Comparison of ENCODE assay signal across 1 cellular context in the genomic region with DNA sequence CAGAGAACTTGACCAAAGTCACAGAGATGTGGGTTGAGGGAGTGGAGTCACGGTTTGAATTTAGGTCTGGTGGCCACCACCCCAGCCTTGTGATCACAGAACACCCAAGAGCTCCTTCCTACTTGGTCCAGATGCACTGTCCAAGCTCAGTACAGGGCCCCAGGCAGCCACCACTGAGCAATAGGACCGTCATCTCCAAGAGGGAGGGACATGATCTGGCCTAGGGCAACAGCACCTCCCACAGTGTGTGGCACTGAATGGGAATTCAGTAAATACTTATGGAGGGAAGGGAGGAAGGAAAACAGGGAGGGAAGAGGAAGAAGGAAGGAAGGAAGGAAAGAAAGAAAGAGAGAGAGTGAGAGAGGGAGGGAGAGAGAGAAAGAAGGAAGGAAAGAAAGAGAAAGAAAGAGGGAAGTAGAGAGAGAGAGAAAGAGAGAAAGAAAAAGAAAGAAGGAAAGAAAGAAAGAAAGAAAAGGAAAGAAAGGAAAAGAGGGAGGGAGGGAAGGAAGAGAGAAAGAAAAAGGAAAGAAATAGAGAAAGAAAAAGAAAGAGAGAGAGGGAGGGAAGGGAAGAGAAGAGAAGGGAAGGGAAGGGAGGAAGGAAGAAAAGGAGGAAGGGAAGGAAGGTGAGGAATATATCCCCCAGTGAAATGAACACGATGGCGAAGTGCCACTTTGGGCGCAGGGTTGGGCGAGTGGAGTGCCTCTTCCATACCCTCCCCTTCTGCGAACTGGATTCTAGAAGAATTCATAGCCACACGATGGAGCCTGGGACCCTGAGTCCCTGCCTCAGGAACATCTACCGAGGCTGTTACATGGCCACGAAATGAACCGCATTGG.
TF ChIP-seq lines count a peak whose summit lies in the region.

No MANE protein-coding gene starts in this region.

TF ChIP-seq in K562, 482 proteins besides CTCF, POLR2A, EP300 and RAD21 (continued from another document):
- TF ChIP-seq, protein P1, sequence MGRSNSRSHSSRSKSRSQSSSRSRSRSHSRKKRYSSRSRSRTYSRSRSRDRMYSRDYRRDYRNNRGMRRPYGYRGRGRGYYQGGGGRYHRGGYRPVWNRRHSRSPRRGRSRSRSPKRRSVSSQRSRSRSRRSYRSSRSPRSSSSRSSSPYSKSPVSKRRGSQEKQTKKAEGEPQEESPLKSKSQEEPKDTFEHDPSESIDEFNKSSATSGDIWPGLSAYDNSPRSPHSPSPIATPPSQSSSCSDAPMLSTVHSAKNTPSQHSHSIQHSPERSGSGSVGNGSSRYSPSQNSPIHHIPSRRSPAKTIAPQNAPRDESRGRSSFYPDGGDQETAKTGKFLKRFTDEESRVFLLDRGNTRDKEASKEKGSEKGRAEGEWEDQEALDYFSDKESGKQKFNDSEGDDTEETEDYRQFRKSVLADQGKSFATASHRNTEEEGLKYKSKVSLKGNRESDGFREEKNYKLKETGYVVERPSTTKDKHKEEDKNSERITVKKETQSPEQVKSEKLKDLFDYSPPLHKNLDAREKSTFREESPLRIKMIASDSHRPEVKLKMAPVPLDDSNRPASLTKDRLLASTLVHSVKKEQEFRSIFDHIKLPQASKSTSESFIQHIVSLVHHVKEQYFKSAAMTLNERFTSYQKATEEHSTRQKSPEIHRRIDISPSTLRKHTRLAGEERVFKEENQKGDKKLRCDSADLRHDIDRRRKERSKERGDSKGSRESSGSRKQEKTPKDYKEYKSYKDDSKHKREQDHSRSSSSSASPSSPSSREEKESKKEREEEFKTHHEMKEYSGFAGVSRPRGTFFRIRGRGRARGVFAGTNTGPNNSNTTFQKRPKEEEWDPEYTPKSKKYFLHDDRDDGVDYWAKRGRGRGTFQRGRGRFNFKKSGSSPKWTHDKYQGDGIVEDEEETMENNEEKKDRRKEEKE (IDR thresholded peaks at IDR 0.05; ENCODE audit: borderline replicate concordance in 1 of 2, control insufficient read depth in 1 of 2, low read depth in 2 of 2, low read length in 1 of 2), result no peak
